21 cellular contexts compared by ENCODE assay signal in genomic region chr7:39306028-39306570, GRCh38.
"Had no signal": no experiment of that assay in that cellular context is flagged by ENCODE, and none has a peak within 500 bp of the region (broad histone marks: within the 10 kb centered on the region; RNA-seq: fewer than 3 reads in every experiment).

No MANE protein-coding gene starts in this region.

- H2AFZ ChIP-seq: parathyroid adenoma had no signal

- ATAC-seq: esophagus mucosa; gastrocnemius medialis; left colon; left ventricle myocardium superior; right lobe of liver; stimulated activated memory B cell treated with anti-CD40 and anti-IgM and Interleukin-4, amounts not matched to agents 10 μg/mL and 1 μg/mL and 100 μg/mL, for 72 hours; upper lobe of right lung had no signal

- H3K27ac ChIP-seq: gastrocnemius medialis, parathyroid adenoma, prostate gland, right lobe of liver, spleen, testis, tibial nerve, upper lobe of right lung had no signal

- H3K4me1 ChIP-seq: gastrocnemius medialis, parathyroid adenoma, prostate gland, right lobe of liver, spleen, testis, tibial nerve, upper lobe of right lung had no signal

- DNase-seq: effector memory CD4-positive, alpha-beta T cell; gastrocnemius medialis; kidney; left colon; left ventricle myocardium superior; mesendoderm; naive B cell; retina; right lobe of liver; spleen; stimulated activated CD4-positive, alpha-beta T cell treated with anti-CD3 and anti-CD28 coated beads, Interleukin-15, amount 100 ng/mL, for 24 hours; stimulated activated CD4-positive, alpha-beta T cell treated with anti-CD3 and anti-CD28 coated beads, Interleukin-1b, Interleukin-23, amount 100 ng/mL, for 48 hours; stimulated activated CD4-positive, alpha-beta T cell treated with anti-CD3 and anti-CD28 coated beads, Interleukin-4, amount 100 ng/mL, for 24 hours; testis; upper lobe of right lung had no signal

- H3K4me3 ChIP-seq: gastrocnemius medialis, lung, prostate gland, right lobe of liver, spleen, testis, tibial nerve, upper lobe of right lung had no signal

- H3K9ac ChIP-seq: parathyroid adenoma had no signal

- H3K27me3 ChIP-seq: gastrocnemius medialis, right lobe of liver, testis, tibial nerve, upper lobe of right lung had no signal

- H3K36me3 ChIP-seq: gastrocnemius medialis, prostate gland, right lobe of liver, spleen, tibial nerve, upper lobe of right lung had no signal

- H3K9me3 ChIP-seq: gastrocnemius medialis, prostate gland, right lobe of liver, spleen, testis, tibial nerve, upper lobe of right lung had no signal
